8 cellular contexts compared by ENCODE assay signal in the genomic region with DNA sequence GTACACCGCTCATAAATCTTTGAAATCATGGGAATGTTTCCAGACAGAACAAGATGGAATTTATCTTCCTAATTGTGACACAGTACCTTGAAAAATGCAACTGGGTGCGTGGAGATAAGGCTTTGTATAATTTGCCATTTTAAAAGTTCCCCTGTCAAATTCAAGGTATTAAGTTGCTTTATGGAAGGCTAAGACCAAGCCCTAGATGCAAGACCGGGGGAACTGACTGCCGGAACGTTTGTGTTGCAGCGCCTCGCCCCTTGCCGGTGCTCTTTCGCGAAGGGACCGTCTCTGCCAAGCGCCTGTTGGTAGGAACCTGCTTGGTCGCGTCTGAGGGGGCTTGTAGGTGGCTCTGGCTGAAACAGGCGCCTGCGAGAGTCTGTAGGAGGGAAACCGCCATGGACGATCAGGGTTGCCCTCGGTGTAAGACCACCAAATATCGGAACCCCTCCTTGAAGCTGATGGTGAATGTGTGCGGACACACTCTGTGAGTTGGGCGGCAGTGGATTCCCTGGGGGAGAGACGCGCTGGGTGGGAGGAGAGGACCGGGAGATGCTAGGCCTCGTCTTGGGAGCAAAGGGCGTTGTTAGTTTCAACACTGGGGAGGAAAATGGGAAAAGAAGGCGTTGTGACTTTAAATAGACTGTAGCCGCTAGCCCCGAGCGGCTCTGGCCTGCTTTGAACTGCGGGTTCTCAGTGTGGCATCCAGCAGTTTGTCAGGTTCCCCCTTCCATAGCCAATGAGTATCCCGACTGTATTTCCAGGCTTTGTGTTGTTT. TPM values are rescaled to one million over a fixed set of nuclear protein-coding genes. Genes with fewer than 3 reads are reported as not detected.
DNase-seq lines count a peak whose midpoint lies in the region; ATAC-seq and TF ChIP-seq lines count a peak whose summit lies in the region.

TSS of gene MNAT1 (plus strand) at position 297 of the 778 bp plus-strand sequence. CDS start at position 399, 102 bp downstream.

- H3K27me3 ChIP-seq in right lobe of liver, result no peaks in the 10 kb centered on the region

- TF ChIP-seq CTCF in right lobe of liver (IDR thresholded peaks at IDR 0.05), result no peak

- H3K36me3 ChIP-seq in right lobe of liver, result no peaks in the 10 kb centered on the region

- H3K9me3 ChIP-seq in right lobe of liver, result no peaks in the 10 kb centered on the region

- peak; percentile 92 for DNase-seq in Ammon's horn (ENCODE audit: low spot score)
- DNase-seq in NCI-H460 (ENCODE audit: extremely low read depth, low read depth), result peak; percentile 73
- DNase-seq in activated CD4-positive, alpha-beta T cell treated with anti-CD3 and anti-CD28 coated beads, Interleukin-2, amount 10 ng/mL, durations not matched to agents 24 days and 14 days, result peak; percentile 93
- DNase-seq in dermis blood vessel endothelial cell, result peak; percentile 93
- peak; percentile 72 to 79 (median 75) for DNase-seq in right lobe of liver
- DNase-seq in stimulated activated CD4-positive, alpha-beta T cell treated with anti-CD3 and anti-CD28 coated beads, Interleukin-4, amount 100 ng/mL, for 4 hours, result peak; percentile 67 to 74

- H3K4me3 ChIP-seq in right lobe of liver, result peak within 1 kb of the TSS; percentile 68 to 80 (median 75)

- peak; percentile 97 for ATAC-seq in GM19035 (IDR thresholded peaks at IDR 0.05; ENCODE audit: unreplicated experiment)
- peak; percentile 89 for ATAC-seq in HG03378 (IDR thresholded peaks at IDR 0.05; ENCODE audit: unreplicated experiment)
- ATAC-seq in right lobe of liver, result peak; percentile 96 to 98 (median 98)

- peaks cover 3% of the 10 kb centered on the region for H3K36me3 Mint-ChIP-seq in activated CD4-positive, alpha-beta T cell treated with anti-CD3 and anti-CD28 coated beads, Interleukin-2, amount 10 ng/mL, durations not matched to agents 24 days and 14 days (ENCODE audit: low read depth)

- intact Hi-C loops in activated CD4-positive, alpha-beta T cell treated with anti-CD3 and anti-CD28 coated beads, Interleukin-2, amount 10 ng/mL, durations not matched to agents 24 days and 14 days (cut with micrococcal nuclease), result loop anchor here (1.0 to 2.0 kb wide), 2 partner anchors 10 to 18 kb away; partner anchors contain the start of gene SIX4
- intact Hi-C loops in right lobe of liver (cut with DNase I), result no loop called here

- H3K9me3 Mint-ChIP-seq in activated CD4-positive, alpha-beta T cell treated with anti-CD3 and anti-CD28 coated beads, Interleukin-2, amount 10 ng/mL, durations not matched to agents 24 days and 14 days, result peaks cover 10% of the 10 kb centered on the region

- 5% methylated on average over 25 of the region's 33 CpGs for WGBS in right lobe of liver (ENCODE audit: insufficient coverage, low coverage, low lambda C conversion rate, missing lambda C conversion rate)

- H3K4me1 ChIP-seq in right lobe of liver, result peaks cover 0 to 22% (median 5%) of the 10 kb centered on the region in 4 donors

- H3K27ac Mint-ChIP-seq in activated CD4-positive, alpha-beta T cell treated with anti-CD3 and anti-CD28 coated beads, Interleukin-2, amount 10 ng/mL, durations not matched to agents 24 days and 14 days, result peak within 1 kb of the TSS; percentile 88

- peak; percentile 22 for TF ChIP-seq POLR2A in right lobe of liver (IDR thresholded peaks at IDR 0.05)

- H3K4me1 Mint-ChIP-seq in activated CD4-positive, alpha-beta T cell treated with anti-CD3 and anti-CD28 coated beads, Interleukin-2, amount 10 ng/mL, durations not matched to agents 24 days and 14 days, result peaks cover 16% of the 10 kb centered on the region

- H3K27me3 Mint-ChIP-seq in activated CD4-positive, alpha-beta T cell treated with anti-CD3 and anti-CD28 coated beads, Interleukin-2, amount 10 ng/mL, durations not matched to agents 24 days and 14 days, result peaks cover 35% of the 10 kb centered on the region

- H3K27ac ChIP-seq in right lobe of liver, result peak within 1 kb of the TSS in 2 of 3 donors; percentile 34 to 41

- H3K4me3 Mint-ChIP-seq in activated CD4-positive, alpha-beta T cell treated with anti-CD3 and anti-CD28 coated beads, Interleukin-2, amount 10 ng/mL, durations not matched to agents 24 days and 14 days, result peak within 1 kb of the TSS; percentile 100

RNA-seq across cellular contexts. Expression of gene MNAT1, which starts in this region (rescaled TPM):
- total RNA-seq in NCI-H460 (2014; rRNA removed; shearing (Covaris generic)), result 88.2 and 103 TPM in 2 replicates
- polyA plus RNA-seq in NCI-H460 (2014; cell fraction: nucleus; rRNA removed), result 26.4 and 28.6 TPM in 2 replicates
- total RNA-seq in activated CD4-positive, alpha-beta T cell treated with anti-CD3 and anti-CD28 coated beads, Interleukin-2, amount 10 ng/mL, durations not matched to agents 24 days and 14 days, result 42.6 and 45.0 TPM in 2 replicates
- total RNA-seq in dermis blood vessel endothelial cell (52.6 and 59.6 TPM in 2 replicates), right lobe of liver (10 to 100 TPM; 10.5 to 15.2 (median 12.3) TPM)

Comparison
In these comparisons a context has a peak if more than half of its experiments do, and no peak if none do; other contexts are left out.
1. Peak in every context shown above with its lines: DNase-seq, ATAC-seq, H3K4me3 ChIP-seq and H3K27ac ChIP-seq.